Comparison of ENCODE assay signal across 9 cellular contexts in genomic region chr15:67968564-67969440, GRCh38.
A peak's percentile ranks its signal among the peaks of the same experiment; 100 is the strongest.
DNase-seq lines count a peak whose midpoint lies in the region; ATAC-seq, FAIRE-seq and TF ChIP-seq lines count a peak whose summit lies in the region.
"Had no signal": no experiment of that assay in that cellular context is flagged by ENCODE, and none has a peak within 500 bp of the region (broad histone marks: within the 10 kb centered on the region; RNA-seq: fewer than 3 reads in every experiment).

No MANE protein-coding gene starts in this region.

- H2BK12ac ChIP-seq in mesenchymal stem cell (ENCODE audit: low read length in 2 of 2) = no peak overlapping the region

- peak overlapping the region; percentile 80 for H2AFZ ChIP-seq in astrocyte (ENCODE audit: low read depth, low read length)
- no peak overlapping the region for H2AFZ ChIP-seq in mesenchymal stem cell (ENCODE audit: low read depth, low read length)
- no peak overlapping the region for H2AFZ ChIP-seq in PC-3 (ENCODE audit: low read length)

- no peaks in the 10 kb centered on the region for H3K9me3 ChIP-seq in A673 (ENCODE audit: low read depth, low read length, poor library complexity, severe bottlenecking)
- no peaks in the 10 kb centered on the region for H3K9me3 ChIP-seq in HEK293 (ENCODE audit: control insufficient read depth, insufficient read depth, low read depth, low read length)
- no peaks in the 10 kb centered on the region for H3K9me3 ChIP-seq in astrocyte (ENCODE audit: insufficient read depth, low read depth, low read length)
- no peaks in the 10 kb centered on the region for H3K9me3 ChIP-seq in mesenchymal stem cell (ENCODE audit: control insufficient read depth, low read length)
- H3K9me3 ChIP-seq in PC-3 (ENCODE audit: low read length) = no peaks in the 10 kb centered on the region

- no peak for FAIRE-seq in astrocyte (lab: Jason Lieb, UNC)

- H3K27me3 ChIP-seq in A673 (replicated peaks; ENCODE audit: insufficient read depth, low read depth, low read length, poor library complexity) (no peaks in the 10 kb centered on the region), astrocyte (ENCODE audit: insufficient read depth, low read length) (no peaks in the 10 kb centered on the region), mesenchymal stem cell (ENCODE audit: control insufficient read depth in 1 of 2, insufficient read depth in 1 of 2, low read length in 2 of 2) (peaks cover 0 to 7% of the 10 kb centered on the region in 2 experiments), PC-3 (ENCODE audit: low read length) (no peaks in the 10 kb centered on the region)

- no peak overlapping the region for H3K14ac ChIP-seq in mesenchymal stem cell (ENCODE audit: low read length in 2 of 2)

- BruUV-seq in A673 (replicated peaks; lab: Mats Ljungman, UMichigan) (no TSS peak), PC-3 (replicated peaks; lab: Mats Ljungman, UMichigan) (no TSS peak)

- 45% methylated on average over 8 of the region's 9 CpGs for WGBS in mesenchymal stem cell

- H4K8ac ChIP-seq in mesenchymal stem cell (ENCODE audit: low read length) = no peak overlapping the region

- no peaks in the 10 kb centered on the region for H3K36me3 Mint-ChIP-seq in astrocyte (ENCODE audit: low read depth, unreplicated experiment)

- H2BK120ac ChIP-seq in mesenchymal stem cell (ENCODE audit: low read depth, low read length) = no peak overlapping the region

- H3K9ac ChIP-seq in astrocyte (ENCODE audit: low read length) = peak overlapping the region; percentile 50
- H3K9ac ChIP-seq in mesenchymal stem cell (ENCODE audit: low read length) = peak overlapping the region; percentile 73
- no peak overlapping the region for H3K9ac ChIP-seq in PC-3 (ENCODE audit: low read length)

- H3K9me2 ChIP-seq in PC-3 (replicated peaks; ENCODE audit: low read length) = no peaks in the 10 kb centered on the region

- H3K4me3 ChIP-seq in A673 (ENCODE audit: low read depth, low read length, poor library complexity, severe bottlenecking) (peak overlapping the region; percentile 29), HEK293 (ENCODE audit: low read depth, low read length) (no peak overlapping the region), astrocyte (ENCODE audit: insufficient read depth, low read depth, low read length) (peak overlapping the region; percentile 54), mesenchymal stem cell (ENCODE audit: insufficient read depth in 1 of 2, low read depth in 1 of 2, low read length in 2 of 2) (peak overlapping the region in 1 of 2 experiments; percentile 75), PC-3 (ENCODE audit: low read length) (no peak overlapping the region)

- no peak overlapping the region for H2BK15ac ChIP-seq in mesenchymal stem cell (ENCODE audit: low read depth, poor library complexity, severe bottlenecking)

- H3K18ac ChIP-seq in mesenchymal stem cell (ENCODE audit: low read depth in 1 of 2, low read length in 2 of 2) = no peak overlapping the region

- ATAC-seq in PC-3 = no peak

- no peak overlapping the region for H3K23ac ChIP-seq in mesenchymal stem cell (ENCODE audit: low read length in 2 of 2)

- POLR2A ChIA-PET in A673 (lab: Charles Lee; ENCODE audit: low non-redundant PET) = no interaction called here
- POLR2A ChIA-PET in HEK293 (lab: Yijun Ruan, JAX) = interaction anchor here (0.5 to 1.8 kb wide), 5 partner anchors 14 to 187 kb away, joined by 3 to 12 read pairs (median 5); partner anchors contain the start of gene PIAS1
- POLR2A ChIA-PET in PC-3 (lab: Charles Lee; ENCODE audit: unreplicated experiment) = no interaction called here

- no peaks in the 10 kb centered on the region for H3F3A ChIP-seq in PC-3 (ENCODE audit: low read length, unreplicated experiment)

- H3K27ac Mint-ChIP-seq in astrocyte (ENCODE audit: unreplicated experiment) = no peak overlapping the region

- H4K20me1 ChIP-seq in astrocyte (ENCODE audit: insufficient read depth, low read length) (no peaks in the 10 kb centered on the region), PC-3 (ENCODE audit: low read length) (no peaks in the 10 kb centered on the region)

- H3K9me3 Mint-ChIP-seq in astrocyte (ENCODE audit: unreplicated experiment) = no peaks in the 10 kb centered on the region

- no peaks in the 10 kb centered on the region for H3K79me1 ChIP-seq in mesenchymal stem cell (replicated peaks; ENCODE audit: low read length, poor library complexity, severe bottlenecking)

- DNase-seq in A673 (ENCODE audit: low spot score) (no peak), astrocyte (ENCODE audit: low read depth) (no peak), mesenchymal stem cell (peak; percentile 1), SW480 (ENCODE audit: low spot score) (no peak), PC-3 (no peak), amniotic stem cell (lab: John Stamatoyannopoulos, UW) (no peak), NCI-H526 treated with DMSO at 0.1 percent for 48 hours (lab: John Stamatoyannopoulos, UW) (no peak)
- DNase-seq: activated CD8-positive, alpha-beta memory T cell treated with anti-CD3 and anti-CD28 coated beads, Interleukin-2, amount 50 U/mL, for 48 hours had no signal

- H3K4me2 ChIP-seq in astrocyte (ENCODE audit: low read length) (peak overlapping the region; percentile 93), mesenchymal stem cell (ENCODE audit: low read length, poor library complexity, severe bottlenecking) (peak overlapping the region; percentile 67), PC-3 (ENCODE audit: low read length) (no peak overlapping the region)

- H3K4ac ChIP-seq in mesenchymal stem cell (ENCODE audit: low read depth in 1 of 2, low read length in 2 of 2) = peak overlapping the region in 1 of 2 experiments; percentile 41

- no peak overlapping the region for H2BK5ac ChIP-seq in mesenchymal stem cell (ENCODE audit: low read depth, low read length, poor library complexity, severe bottlenecking)

- H3K36me3 ChIP-seq in A673 (ENCODE audit: insufficient read depth, low read length, poor library complexity, severe bottlenecking) = no peaks in the 10 kb centered on the region
- no peaks in the 10 kb centered on the region for H3K36me3 ChIP-seq in HEK293 (ENCODE audit: control insufficient read depth in 2 of 2, insufficient read depth in 1 of 2, low read length in 2 of 2)
- H3K36me3 ChIP-seq in astrocyte (ENCODE audit: insufficient read depth, low read length) = no peaks in the 10 kb centered on the region
- no peaks in the 10 kb centered on the region for H3K36me3 ChIP-seq in mesenchymal stem cell (ENCODE audit: control insufficient read depth in 1 of 2, insufficient read depth in 2 of 2, low read depth in 1 of 2, low read length in 2 of 2)
- H3K36me3 ChIP-seq in PC-3 (ENCODE audit: low read depth, low read length) = no peaks in the 10 kb centered on the region

- H3K4me3 Mint-ChIP-seq in astrocyte (ENCODE audit: unreplicated experiment) = peak overlapping the region; percentile 68

- CTCF ChIA-PET in A673 (lab: Charles Lee) (no interaction called here), HEK293 (lab: Yijun Ruan, JAX) (interaction anchor here (1.6 to 1.7 kb wide), 2 partner anchors 8 to 106 kb away, joined by 4 to 6 read pairs; no protein-coding TSS in a partner anchor), PC-3 (lab: Charles Lee) (no interaction called here)

- intact Hi-C loops in A673 (cut with micrococcal nuclease; ENCODE audit: unreplicated experiment) (no loop called here), PC-3 (cut with micrococcal nuclease) (no loop called here)

- H3K27me3 Mint-ChIP-seq in astrocyte (ENCODE audit: low read depth, unreplicated experiment) = no peaks in the 10 kb centered on the region

- H2AK5ac ChIP-seq in mesenchymal stem cell (ENCODE audit: low read length, severe bottlenecking) = no peak overlapping the region

- no peak for TF ChIP-seq CTCF in A673 (conservative IDR thresholded peaks at IDR 0.05; ENCODE audit: low read depth, low read length)
- no peak for TF ChIP-seq CTCF in HEK293 (tag by site-specific recombination; IDR thresholded peaks at IDR 0.05)
- TF ChIP-seq CTCF in astrocyte (IDR thresholded peaks at IDR 0.05; ENCODE audit: insufficient read depth, low read depth, low read length) = no peak
- TF ChIP-seq CTCF in PC-3 (conservative IDR thresholded peaks at IDR 0.05; ENCODE audit: low read depth, low read length) = no peak

- H3K4me1 Mint-ChIP-seq in astrocyte (ENCODE audit: low read depth, unreplicated experiment) = peaks cover 5% of the 10 kb centered on the region

- H3K79me2 ChIP-seq in astrocyte (ENCODE audit: insufficient read depth, low read length) = no peaks in the 10 kb centered on the region
- H3K79me2 ChIP-seq in PC-3 (ENCODE audit: low read length) = no peaks in the 10 kb centered on the region

- no peak overlapping the region for H4K91ac ChIP-seq in mesenchymal stem cell (ENCODE audit: low read length)

- H3K27ac ChIP-seq in A673 (ENCODE audit: low read depth, low read length, poor library complexity, severe bottlenecking) (no peak overlapping the region), HEK293 (ENCODE audit: extremely low read depth, low read depth, low read length) (no peak overlapping the region), astrocyte (ENCODE audit: low read depth, low read length) (no peak overlapping the region), mesenchymal stem cell (ENCODE audit: low read length, poor library complexity, severe bottlenecking) (no peak overlapping the region), PC-3 (ENCODE audit: low read length) (no peak overlapping the region)

- H3K4me1 ChIP-seq in A673 (ENCODE audit: insufficient read depth, low read length, poor library complexity, severe bottlenecking) (peaks cover 16% of the 10 kb centered on the region), HEK293 (ENCODE audit: control insufficient read depth, insufficient read depth, low read length) (no peaks in the 10 kb centered on the region; the same call in none of the 2 replicates), astrocyte (ENCODE audit: insufficient read depth, low read length) (peaks cover 11% of the 10 kb centered on the region), mesenchymal stem cell (ENCODE audit: control insufficient read depth, insufficient read depth, low read depth, low read length) (peaks cover 5% of the 10 kb centered on the region), PC-3 (ENCODE audit: insufficient read depth, low read length) (no peaks in the 10 kb centered on the region)

TF ChIP-seq in HEK293, 187 proteins besides CTCF, POLR2A, EP300 and RAD21:
- TF ChIP-seq ZNF248 (tag by site-specific recombination; IDR thresholded peaks at IDR 0.05) (no peak), ZXDB (tag by site-specific recombination; IDR thresholded peaks at IDR 0.05) (0 out of 2 replicates have a peak, but pooled peaks have one; percentile 2), ZBTB48 (tag by site-specific recombination; IDR thresholded peaks at IDR 0.05) (0 out of 2 replicates have a peak, but pooled peaks have one; percentile 18), ZBTB17 (tag by site-specific recombination; IDR thresholded peaks at IDR 0.05) (peak; percentile 49), IKZF3 (tag by site-specific recombination; IDR thresholded peaks at IDR 0.05) (0 out of 2 replicates have a peak, but pooled peaks have one; percentile 2)

Comparison
In these comparisons a context has a peak if more than half of its experiments do, and no peak if none do; other contexts are left out.
1. H3K4me3 ChIP-seq: peak in A673 (single experiment) and astrocyte (single experiment); none in HEK293 (single experiment) and PC-3 (single experiment).